Comparison of ENCODE assay signal across 22 cellular contexts in the genomic region with DNA sequence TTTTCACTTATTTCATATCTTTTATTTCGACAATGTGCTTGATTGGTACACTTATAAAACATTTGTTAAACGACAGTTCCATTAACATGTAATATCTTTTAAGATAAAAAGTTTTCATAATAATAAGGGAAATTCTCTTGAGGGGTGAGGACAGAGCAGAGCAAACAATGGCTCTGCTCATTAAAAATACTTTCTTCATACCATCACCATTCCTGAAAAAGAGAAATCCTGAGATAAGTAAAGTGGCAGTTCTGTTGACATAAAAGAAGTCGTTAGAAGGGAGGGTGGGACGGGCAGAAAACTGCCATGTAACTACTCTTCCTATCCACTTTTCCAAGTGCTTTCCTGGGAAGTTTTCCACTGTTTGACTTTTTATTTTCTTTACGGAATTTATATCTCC.
DNase-seq lines count a peak whose midpoint lies in the region.
"Had no signal": no experiment of that assay in that cellular context is flagged by ENCODE, and none has a peak within 500 bp of the region (broad histone marks: within the 10 kb centered on the region; RNA-seq: fewer than 3 reads in every experiment).

No MANE protein-coding gene starts in this region.

- H3K27me3 ChIP-seq in SJSA1 (replicated peaks), result no peaks in the 10 kb centered on the region
- H3K27me3 ChIP-seq: BLaER1 had no signal

- H3K27ac ChIP-seq in SJSA1, result peak overlapping the region; percentile 38
- H3K27ac ChIP-seq: 22Rv1, A549, BLaER1 had no signal

- H3K27ac Mint-ChIP-seq in activated CD4-positive, alpha-beta T cell treated with anti-CD3 and anti-CD28 coated beads, Interleukin-2, amount 10 ng/mL, durations not matched to agents 7 days and 5 days, result no peak overlapping the region
- H3K27ac Mint-ChIP-seq: CD14-positive monocyte; CD4-positive, alpha-beta memory T cell; CD4-positive, CD25-positive, alpha-beta regulatory T cell; CD8-positive, alpha-beta memory T cell had no signal

- H3K4me1 Mint-ChIP-seq in activated CD4-positive, alpha-beta T cell treated with anti-CD3 and anti-CD28 coated beads, Interleukin-2, amount 10 ng/mL, durations not matched to agents 7 days and 5 days, result no peaks in the 10 kb centered on the region
- H3K4me1 Mint-ChIP-seq: CD14-positive monocyte; CD4-positive, alpha-beta memory T cell; CD4-positive, CD25-positive, alpha-beta regulatory T cell; CD8-positive, alpha-beta memory T cell had no signal

- peaks cover 6% of the 10 kb centered on the region for H3K27me3 Mint-ChIP-seq in activated CD4-positive, alpha-beta T cell treated with anti-CD3 and anti-CD28 coated beads, Interleukin-2, amount 10 ng/mL, durations not matched to agents 7 days and 5 days
- H3K27me3 Mint-ChIP-seq: CD4-positive, CD25-positive, alpha-beta regulatory T cell had no signal

- no peaks in the 10 kb centered on the region for H3K9me3 ChIP-seq in SJSA1 (replicated peaks)
- H3K9me3 ChIP-seq: A549, BE2C, BLaER1 had no signal

- no peaks in the 10 kb centered on the region for H3K9me3 Mint-ChIP-seq in activated CD4-positive, alpha-beta T cell treated with anti-CD3 and anti-CD28 coated beads, Interleukin-2, amount 10 ng/mL, durations not matched to agents 7 days and 5 days
- H3K9me3 Mint-ChIP-seq: CD14-positive monocyte had no signal

- DNase-seq in EH (ENCODE audit: low read depth) (peak; percentile 1), HT-29 (ENCODE audit: low spot score) (peak; percentile 10), SJSA1 (ENCODE audit: low read depth in 1 of 2, low spot score in 2 of 2) (no peak), NOMO-1 treated with dmso at 0.1 percent for 144 hours (lab: John Stamatoyannopoulos, UW; ENCODE audit: unreplicated experiment) (no peak), AG20443 (ENCODE audit: low spot score) (no peak)
- DNase-seq in activated CD4-positive, alpha-beta T cell treated with anti-CD3 and anti-CD28 coated beads, Interleukin-2, amount 10 ng/mL, durations not matched to agents 7 days and 5 days, result no peak
- DNase-seq: BE2C; C1 segment of cervical spinal cord; CD4-positive, alpha-beta memory T cell; CD4-positive, CD25-positive, alpha-beta regulatory T cell; CD8-positive, alpha-beta memory T cell; COR-L47; DMS 273 treated with DMSO at 0.1 percent for 48 hours; DMS153; DMS53; DMS79; DND-41; GF-D8 had no signal

- no peaks in the 10 kb centered on the region for H3K36me3 Mint-ChIP-seq in activated CD4-positive, alpha-beta T cell treated with anti-CD3 and anti-CD28 coated beads, Interleukin-2, amount 10 ng/mL, durations not matched to agents 7 days and 5 days (ENCODE audit: low read depth)
- H3K36me3 Mint-ChIP-seq: CD14-positive monocyte; CD4-positive, alpha-beta memory T cell; CD4-positive, CD25-positive, alpha-beta regulatory T cell; CD8-positive, alpha-beta memory T cell had no signal

- CTCF ChIA-PET in activated CD4-positive, alpha-beta T cell treated with anti-CD3 and anti-CD28 coated beads, Interleukin-2, amount 10 ng/mL, durations not matched to agents 7 days and 5 days (lab: Charles Lee), result no interaction called here

- H3K4me3 Mint-ChIP-seq in activated CD4-positive, alpha-beta T cell treated with anti-CD3 and anti-CD28 coated beads, Interleukin-2, amount 10 ng/mL, durations not matched to agents 7 days and 5 days, result no peak overlapping the region
- H3K4me3 Mint-ChIP-seq: CD14-positive monocyte; CD4-positive, alpha-beta memory T cell; CD4-positive, CD25-positive, alpha-beta regulatory T cell; CD8-positive, alpha-beta memory T cell had no signal

- peaks cover 47% of the 10 kb centered on the region for H3K4me1 ChIP-seq in SJSA1 (replicated peaks)
- H3K4me1 ChIP-seq: A549, BE2C, BLaER1 had no signal

- no peaks in the 10 kb centered on the region for H3K36me3 ChIP-seq in SJSA1
- H3K36me3 ChIP-seq: BE2C, BLaER1 had no signal

- POLR2A ChIA-PET in activated CD4-positive, alpha-beta T cell treated with anti-CD3 and anti-CD28 coated beads, Interleukin-2, amount 10 ng/mL, durations not matched to agents 7 days and 5 days (lab: Charles Lee), result no interaction called here

- no peak overlapping the region for H3K4me3 ChIP-seq in SJSA1
- H3K4me3 ChIP-seq: A549, BLaER1 had no signal

Comparison
In these comparisons a context has a peak if more than half of its experiments do, and no peak if none do; other contexts are left out.
1. DNase-seq: peak in EH (single experiment) and HT-29 (single experiment); none in SJSA1 (0 of 2), NOMO-1 treated with dmso at 0.1 percent for 144 hours (single experiment), AG20443 (single experiment) and activated CD4-positive, alpha-beta T cell treated with anti-CD3 and anti-CD28 coated beads, Interleukin-2, amount 10 ng/mL, durations not matched to agents 7 days and 5 days (single experiment).